ENCODE assay signal across 8 cellular contexts in the genomic region with DNA sequence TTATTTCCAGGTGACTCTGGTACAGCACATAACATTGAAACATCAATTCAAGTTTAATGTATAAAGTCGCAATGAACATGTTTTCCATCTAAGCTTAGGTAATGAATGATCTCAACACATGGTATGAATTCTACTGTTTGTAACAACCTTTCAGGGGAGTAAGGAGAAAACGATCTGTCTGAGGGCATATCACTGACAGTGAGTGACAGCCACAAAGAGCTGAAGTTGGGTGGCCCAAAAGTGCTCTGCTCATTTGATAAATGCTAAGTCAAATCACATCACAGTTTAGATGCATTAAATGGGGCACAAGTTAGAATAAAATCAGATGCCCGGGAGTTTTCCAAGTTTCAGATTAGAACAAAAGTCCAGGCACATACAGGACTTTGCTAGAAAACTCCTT.
DNase-seq lines count a peak whose midpoint lies in the region; ATAC-seq and TF ChIP-seq lines count a peak whose summit lies in the region.

No MANE protein-coding gene starts in this region.

- ATAC-seq in RWPE2 (ENCODE audit: low read depth) (no peak), GM18502 (IDR thresholded peaks at IDR 0.05; ENCODE audit: poor library complexity, unreplicated experiment) (no peak), HG03565 (IDR thresholded peaks at IDR 0.05; ENCODE audit: unreplicated experiment) (no peak)

- TF ChIP-seq CTCF in RWPE2 (IDR thresholded peaks at IDR 0.05; ENCODE audit: poor library complexity, severe bottlenecking) (no peak), fibroblast of mammary gland (conservative IDR thresholded peaks at IDR 0.05; ENCODE audit: control insufficient read depth, insufficient read depth, low read depth, low read length) (no peak)

- H3K27ac ChIP-seq in RWPE2 (ENCODE audit: poor library complexity, severe bottlenecking), result peak overlapping the region; percentile 87
- H3K27ac ChIP-seq in skin epidermis, result peak overlapping the region in 15 of 21 experiments; percentile 88 to 98 (median 94)

- no peaks in the 10 kb centered on the region for H3K36me3 ChIP-seq in RWPE2 (ENCODE audit: low read depth)

- peaks cover 15% of the 10 kb centered on the region for H3K4me1 ChIP-seq in RWPE2 (ENCODE audit: insufficient read depth, poor library complexity, severe bottlenecking)

- H3K27me3 ChIP-seq in RWPE2 (ENCODE audit: insufficient read depth, poor library complexity, severe bottlenecking), result no peaks in the 10 kb centered on the region

- no peaks in the 10 kb centered on the region for H3K9me3 ChIP-seq in RWPE2 (ENCODE audit: severe bottlenecking)

- H3K4me3 ChIP-seq in RWPE2 (ENCODE audit: severe bottlenecking), result peak overlapping the region; percentile 98
- H3K4me3 ChIP-seq in fibroblast of mammary gland (ENCODE audit: control insufficient read depth, low read depth, low read length), result peak overlapping the region; percentile 85
- peak overlapping the region; percentile 77 to 96 (median 94) for H3K4me3 ChIP-seq in skin epidermis

- peak; percentile 33 for DNase-seq in DMS 273 (lab: John Stamatoyannopoulos, UW; ENCODE audit: unreplicated experiment)
- no peak for DNase-seq in DMS 273 treated with DMSO at 0.1 percent for 48 hours (lab: John Stamatoyannopoulos, UW)
- no peak for DNase-seq in RWPE2 (ENCODE audit: low spot score)
- DNase-seq in fibroblast of mammary gland (ENCODE audit: low read depth), result no peak
- no peak for DNase-seq in CD1c-positive myeloid dendritic cell (ENCODE audit: extremely low spot score)
